11 cellular contexts compared by ENCODE assay signal in genomic region chr4:48899950-48900349, GRCh38. TPM values are rescaled to one million over a fixed set of nuclear protein-coding genes. Genes with fewer than 3 reads are reported as not detected.
DNase-seq lines count a peak whose midpoint lies in the region; ATAC-seq and TF ChIP-seq lines count a peak whose summit lies in the region.
"Had no signal": no experiment of that assay in that cellular context is flagged by ENCODE, and none has a peak within 500 bp of the region (broad histone marks: within the 10 kb centered on the region; RNA-seq: fewer than 3 reads in every experiment).

No MANE protein-coding gene starts in this region.

- peaks cover 30% of the 10 kb centered on the region for H3F3A ChIP-seq in SK-N-SH (replicated peaks; ENCODE audit: insufficient read depth)

- H3K4me1 ChIP-seq in SK-N-SH (ENCODE audit: control insufficient read depth in 1 of 2, insufficient read depth in 2 of 2, low read depth in 1 of 2, low read length in 1 of 2) = peaks cover 5 to 30% of the 10 kb centered on the region in 2 experiments; a peak in 3 of 4 replicates

- 39% methylated on average over 4 of the region's 4 CpGs for WGBS in SK-N-SH (ENCODE audit: low lambda C conversion rate)

- no peaks in the 10 kb centered on the region for H4K20me1 ChIP-seq in SK-N-SH (ENCODE audit: insufficient read depth)

- POLR2A ChIA-PET in SK-N-SH (lab: Yijun Ruan, JAX) = no interaction called here

- H3K4me2 ChIP-seq in SK-N-SH = peak overlapping the region; percentile 56

- no peaks in the 10 kb centered on the region for H3K9me3 Mint-ChIP-seq in activated T-cell treated with anti-CD3 and anti-CD28 coated beads, Interleukin-2, amount 50 U/mL, for 24 hours
- no peaks in the 10 kb centered on the region for H3K9me3 Mint-ChIP-seq in stimulated activated memory B cell treated with anti-CD40 and anti-IgM and Interleukin-4, amounts not matched to agents 10 μg/mL and 1 μg/mL and 100 μg/mL, for 72 hours
- H3K9me3 Mint-ChIP-seq: HFFc6 had no signal

- H3K27ac Mint-ChIP-seq in activated T-cell treated with anti-CD3 and anti-CD28 coated beads, Interleukin-2, amount 50 U/mL, for 24 hours = peak overlapping the region; percentile 90
- H3K27ac Mint-ChIP-seq in stimulated activated memory B cell treated with anti-CD40 and anti-IgM and Interleukin-4, amounts not matched to agents 10 μg/mL and 1 μg/mL and 100 μg/mL, for 72 hours = peak overlapping the region; percentile 77
- H3K27ac Mint-ChIP-seq: HFFc6 had no signal

- no peaks in the 10 kb centered on the region for H3K27me3 ChIP-seq in SK-N-SH (ENCODE audit: insufficient read depth)
- H3K27me3 ChIP-seq: neutrophil had no signal

- H3K4me3 ChIP-seq in SK-N-SH (ENCODE audit: low read depth in 2 of 2, low read length in 1 of 2) (no peak overlapping the region; a peak in 1 of 4 replicates), fibroblast of mammary gland (ENCODE audit: control insufficient read depth, low read depth, low read length) (no peak overlapping the region)

- CTCF ChIA-PET in SK-N-SH (lab: Yijun Ruan, JAX) = interaction anchor here (1.2 to 2.0 kb wide), 2 partner anchors 63 to 322 kb away, joined by 3 to 6 read pairs; no protein-coding TSS in a partner anchor

- no peaks in the 10 kb centered on the region for H3K27me3 Mint-ChIP-seq in activated T-cell treated with anti-CD3 and anti-CD28 coated beads, Interleukin-2, amount 50 U/mL, for 24 hours
- H3K27me3 Mint-ChIP-seq in stimulated activated memory B cell treated with anti-CD40 and anti-IgM and Interleukin-4, amounts not matched to agents 10 μg/mL and 1 μg/mL and 100 μg/mL, for 72 hours = no peaks in the 10 kb centered on the region

- H3K4me1 Mint-ChIP-seq in activated T-cell treated with anti-CD3 and anti-CD28 coated beads, Interleukin-2, amount 50 U/mL, for 24 hours (ENCODE audit: low read depth) = peaks cover 50% of the 10 kb centered on the region
- H3K4me1 Mint-ChIP-seq in stimulated activated memory B cell treated with anti-CD40 and anti-IgM and Interleukin-4, amounts not matched to agents 10 μg/mL and 1 μg/mL and 100 μg/mL, for 72 hours = peaks cover 23% of the 10 kb centered on the region

- TF ChIP-seq CTCF in SK-N-SH (IDR thresholded peaks at IDR 0.05) (no peak), fibroblast of mammary gland (conservative IDR thresholded peaks at IDR 0.05; ENCODE audit: control insufficient read depth, insufficient read depth, low read depth, low read length) (no peak)

- H3K36me3 Mint-ChIP-seq in activated T-cell treated with anti-CD3 and anti-CD28 coated beads, Interleukin-2, amount 50 U/mL, for 24 hours (ENCODE audit: low read depth) = peaks cover 88% of the 10 kb centered on the region
- H3K36me3 Mint-ChIP-seq in stimulated activated memory B cell treated with anti-CD40 and anti-IgM and Interleukin-4, amounts not matched to agents 10 μg/mL and 1 μg/mL and 100 μg/mL, for 72 hours = peaks cover 73% of the 10 kb centered on the region

- ATAC-seq in stimulated activated memory B cell treated with anti-CD40 and anti-IgM and Interleukin-4, amounts not matched to agents 10 μg/mL and 1 μg/mL and 100 μg/mL, for 72 hours = no peak
- no peak for ATAC-seq in HG03039 (IDR thresholded peaks at IDR 0.05; ENCODE audit: unreplicated experiment)
- no peak for ATAC-seq in GM18498 (IDR thresholded peaks at IDR 0.05; ENCODE audit: unreplicated experiment)

- no peak for TF ChIP-seq RAD21 in SK-N-SH (IDR thresholded peaks at IDR 0.05; ENCODE audit: low read length)

- peak overlapping the region; percentile 8; the same call in 1 of the 2 replicates for H3K9ac ChIP-seq in SK-N-SH

- no peak for TF ChIP-seq EP300 in SK-N-SH (IDR thresholded peaks at IDR 0.05; ENCODE audit: borderline replicate concordance in 1 of 2, low read depth in 1 of 2, low read length in 1 of 2)

- no peaks in the 10 kb centered on the region for H3K9me2 ChIP-seq in SK-N-SH

- no peak for DNase-seq in activated T-cell treated with anti-CD3 and anti-CD28 coated beads, Interleukin-2, amount 50 U/mL, for 24 hours
- no peak for DNase-seq in activated T-cell treated with anti-CD3 and anti-CD28 coated beads, Interleukin-2, amount 50 U/mL, for 48 hours
- DNase-seq in SK-N-SH (no peak), fibroblast of mammary gland (ENCODE audit: low read depth) (peak; percentile 69)
- no peak for DNase-seq in effector CD8-positive, alpha-beta T cell (lab: John Stamatoyannopoulos, UW)
- DNase-seq: HFFc6 had no signal

- peak overlapping the region; percentile 16 for H3K4me3 Mint-ChIP-seq in activated T-cell treated with anti-CD3 and anti-CD28 coated beads, Interleukin-2, amount 50 U/mL, for 24 hours
- no peak overlapping the region for H3K4me3 Mint-ChIP-seq in stimulated activated memory B cell treated with anti-CD40 and anti-IgM and Interleukin-4, amounts not matched to agents 10 μg/mL and 1 μg/mL and 100 μg/mL, for 72 hours
- H3K4me3 Mint-ChIP-seq: HFFc6 had no signal

- peak overlapping the region; percentile 33 for H2AFZ ChIP-seq in SK-N-SH (ENCODE audit: low read depth)

- peaks cover 57 to 63% of the 10 kb centered on the region in 2 experiments for H3K36me3 ChIP-seq in SK-N-SH (replicated peaks in 1 of 2; ENCODE audit: control insufficient read depth in 1 of 2, insufficient read depth in 2 of 2, low read length in 1 of 2)
- H3K36me3 ChIP-seq: neutrophil had no signal

- no peaks in the 10 kb centered on the region for H3K9me3 ChIP-seq in SK-N-SH
- H3K9me3 ChIP-seq: neutrophil had no signal

- peak overlapping the region in 1 of 2 experiments; percentile 73; a peak in 2 of 4 replicates for H3K27ac ChIP-seq in SK-N-SH (ENCODE audit: low read depth in 2 of 2, low read length in 1 of 2)
- H3K27ac ChIP-seq: neutrophil, VCaP had no signal

- peaks cover 47% of the 10 kb centered on the region for H3K79me2 ChIP-seq in SK-N-SH (ENCODE audit: insufficient read depth)

TF ChIP-seq in SK-N-SH, 30 proteins besides CTCF, POLR2A, EP300 and RAD21:
- no peak for TF ChIP-seq ZBTB33 (IDR thresholded peaks at IDR 0.05; ENCODE audit: borderline replicate concordance, low read depth)
- TF ChIP-seq NRF1 (IDR thresholded peaks at IDR 0.05; ENCODE audit: low read depth, low read length) = no peak
- TF ChIP-seq NFIC (IDR thresholded peaks at IDR 0.05; ENCODE audit: borderline replicate concordance) = no peak; the same call in 1 of the 2 replicates
- no peak for TF ChIP-seq EZH2phosphoT487 (IDR thresholded peaks at IDR 0.05; ENCODE audit: borderline replicate concordance, low read depth)
- TF ChIP-seq FOSL2 (IDR thresholded peaks at IDR 0.05; ENCODE audit: borderline replicate concordance, low read depth) = peak; percentile 28; the same call in 1 of the 2 replicates
- no peak for TF ChIP-seq GATA2 (CRISPR knock-in tag; IDR thresholded peaks at IDR 0.05)
- no peak for TF ChIP-seq YY1 (IDR thresholded peaks at IDR 0.05; ENCODE audit: low read depth)
- no peak for TF ChIP-seq FOXJ3 (CRISPR knock-in tag; IDR thresholded peaks at IDR 0.05)

RNA-seq across cellular contexts. Expression of gene OCIAD2, which starts 6.6 kb away (rescaled TPM):
- polyA plus RNA-seq in SK-N-SH (2012; rRNA removed) = 235 and 387 TPM in 2 replicates
- 362 and 414 TPM in 2 replicates for polyA plus RNA-seq in SK-N-SH (2012; cell fraction: cytosol; rRNA removed)
- polyA plus RNA-seq in SK-N-SH (2012; cell fraction: nucleus; rRNA removed) = 83.6 and 110 TPM in 2 replicates
